In genomic region chr2:95531254-95531771, GRCh38 we compare ENCODE assay signal across 18 cellular contexts. TPM values are rescaled to one million over a fixed set of nuclear protein-coding genes. Genes with fewer than 3 reads are reported as not detected.
DNase-seq lines count a peak whose midpoint lies in the region; ATAC-seq, FAIRE-seq and TF ChIP-seq lines count a peak whose summit lies in the region.
"Had no signal": no experiment of that assay in that cellular context is flagged by ENCODE, and none has a peak within 500 bp of the region (broad histone marks: within the 10 kb centered on the region; RNA-seq: fewer than 3 reads in every experiment).

No MANE protein-coding gene starts in this region.

- TF ChIP-seq EP300 in HepG2 (IDR thresholded peaks at IDR 0.05; ENCODE audit: low read depth in 2 of 2, low read length in 2 of 2) (no peak), HepG2 (CRISPR knock-in tag; IDR thresholded peaks at IDR 0.05; ENCODE audit: borderline replicate concordance) (no peak)

- H3K36me3 ChIP-seq in HepG2 (replicated peaks in 1 of 2; ENCODE audit: control insufficient read depth in 1 of 2, insufficient read depth in 2 of 2, low read length in 2 of 2) (no peaks in the 10 kb centered on the region), right lobe of liver (peaks cover 0 to 5% (median 0%) of the 10 kb centered on the region in 4 donors), astrocyte (ENCODE audit: insufficient read depth, low read length) (no peaks in the 10 kb centered on the region)
- H3K36me3 ChIP-seq: brain microvascular endothelial cell, ovary had no signal

- no peak for TF ChIP-seq POLR2A in HepG2 (IDR thresholded peaks at IDR 0.05; ENCODE audit: insufficient read depth in 1 of 2, low read depth in 2 of 2, low read length in 2 of 2)
- TF ChIP-seq POLR2A in right lobe of liver (IDR thresholded peaks at IDR 0.05), result no peak

- no peak overlapping the region for H3K27ac ChIP-seq in HepG2 (ENCODE audit: extremely low read length, insufficient read depth, low read length)
- no peak overlapping the region for H3K27ac ChIP-seq in right lobe of liver
- H3K27ac ChIP-seq in astrocyte (ENCODE audit: low read depth, low read length), result peak overlapping the region; percentile 85
- H3K27ac ChIP-seq: brain microvascular endothelial cell, foreskin keratinocyte, ovary had no signal

- H3K4me2 ChIP-seq in HepG2 (ENCODE audit: low read depth, low read length) (no peak overlapping the region), astrocyte (ENCODE audit: low read length) (peak overlapping the region; percentile 77)

- ATAC-seq in HepG2 (no peak), right lobe of liver (no peak), HG02759 (IDR thresholded peaks at IDR 0.05; ENCODE audit: unreplicated experiment) (peak; percentile 14)
- peak; percentile 68 to 73 for ATAC-seq in stimulated activated naive B cell treated with anti-CD40 and anti-IgM and Interleukin-4, amounts not matched to agents 10 μg/mL and 1 μg/mL and 100 μg/mL, for 72 hours (replicated peaks)

- peaks cover 2% of the 10 kb centered on the region for H3K36me3 Mint-ChIP-seq in astrocyte (ENCODE audit: low read depth, unreplicated experiment)
- peaks cover 31 to 52% of the 10 kb centered on the region in 2 donors for H3K36me3 Mint-ChIP-seq in stimulated activated naive B cell treated with anti-CD40 and anti-IgM and Interleukin-4, amounts not matched to agents 10 μg/mL and 1 μg/mL and 100 μg/mL, for 72 hours
- H3K36me3 Mint-ChIP-seq: mesothelial cell of epicardium had no signal

- in situ Hi-C loops in HepG2 (cut with HindIII; ENCODE audit: extremely low pct_ligation_motif_present, low pct_unique_long_range_greater_than_20kb), result no loop called here

- TF ChIP-seq CTCF in HepG2 (CRISPR knock-in tag; IDR thresholded peaks at IDR 0.05) (no peak), right lobe of liver (IDR thresholded peaks at IDR 0.05) (no peak), astrocyte (IDR thresholded peaks at IDR 0.05; ENCODE audit: insufficient read depth, low read depth, low read length) (no peak)

- no peak overlapping the region for H3K4me3 ChIP-seq in HepG2 (replicated peaks in 1 of 3; ENCODE audit: insufficient read depth in 1 of 3, low read depth in 2 of 3, low read length in 3 of 3)
- H3K4me3 ChIP-seq in right lobe of liver, result no peak overlapping the region
- H3K4me3 ChIP-seq in astrocyte (ENCODE audit: insufficient read depth, low read depth, low read length), result no peak overlapping the region
- H3K4me3 ChIP-seq: ovary had no signal

- CTCF ChIA-PET in HepG2 (lab: Yijun Ruan, JAX; ENCODE audit: low intra/inter-chr PET ratio, low total read pairs), result no interaction called here

- intact Hi-C loops in HepG2 (cut with micrococcal nuclease; ENCODE audit: unreplicated experiment), result no loop called here
- intact Hi-C loops in right lobe of liver (cut with DNase I), result no loop called here

- FAIRE-seq in HepG2 (lab: Jason Lieb, UNC), result no peak
- FAIRE-seq in astrocyte (lab: Jason Lieb, UNC), result no peak
- FAIRE-seq: RCC 7860 had no signal

- H3K27ac Mint-ChIP-seq in astrocyte (ENCODE audit: unreplicated experiment), result peak overlapping the region; percentile 41
- peak overlapping the region; percentile 94 for H3K27ac Mint-ChIP-seq in stimulated activated naive B cell treated with anti-CD40 and anti-IgM and Interleukin-4, amounts not matched to agents 10 μg/mL and 1 μg/mL and 100 μg/mL, for 72 hours
- H3K27ac Mint-ChIP-seq: activated CD4-positive, alpha-beta T cell treated with anti-CD3 and anti-CD28 coated beads, Interleukin-2, amount 10 ng/mL, durations not matched to agents 7 days and 5 days; mesothelial cell of epicardium had no signal

- no peak for TF ChIP-seq RAD21 in HepG2 (CRISPR knock-in tag; IDR thresholded peaks at IDR 0.05)

- H3K4me1 ChIP-seq in HepG2 (ENCODE audit: insufficient read depth, low read length) (no peaks in the 10 kb centered on the region), right lobe of liver (peaks cover 0 to 11% (median 4%) of the 10 kb centered on the region in 4 donors), astrocyte (ENCODE audit: insufficient read depth, low read length) (peaks cover 24% of the 10 kb centered on the region)

- H4K20me1 ChIP-seq in HepG2 (ENCODE audit: insufficient read depth, low read length) (no peaks in the 10 kb centered on the region), astrocyte (ENCODE audit: insufficient read depth, low read length) (peaks cover 22% of the 10 kb centered on the region)

- no peaks in the 10 kb centered on the region for H3K9me3 Mint-ChIP-seq in astrocyte (ENCODE audit: unreplicated experiment)
- peaks cover 0 to 3% of the 10 kb centered on the region in 2 donors for H3K9me3 Mint-ChIP-seq in stimulated activated naive B cell treated with anti-CD40 and anti-IgM and Interleukin-4, amounts not matched to agents 10 μg/mL and 1 μg/mL and 100 μg/mL, for 72 hours
- H3K9me3 Mint-ChIP-seq: mesothelial cell of epicardium had no signal

- H3K27me3 Mint-ChIP-seq in astrocyte (ENCODE audit: low read depth, unreplicated experiment), result no peaks in the 10 kb centered on the region
- no peaks in the 10 kb centered on the region for H3K27me3 Mint-ChIP-seq in stimulated activated naive B cell treated with anti-CD40 and anti-IgM and Interleukin-4, amounts not matched to agents 10 μg/mL and 1 μg/mL and 100 μg/mL, for 72 hours

- no TSS peak for BruUV-seq in HepG2 (replicated peaks; lab: Mats Ljungman, UMichigan)

- H3K4me1 Mint-ChIP-seq in astrocyte (ENCODE audit: low read depth, unreplicated experiment), result peaks cover 13% of the 10 kb centered on the region
- H3K4me1 Mint-ChIP-seq in stimulated activated naive B cell treated with anti-CD40 and anti-IgM and Interleukin-4, amounts not matched to agents 10 μg/mL and 1 μg/mL and 100 μg/mL, for 72 hours, result peaks cover 26 to 44% of the 10 kb centered on the region in 2 donors
- H3K4me1 Mint-ChIP-seq: mesothelial cell of epicardium had no signal

- H2AFZ ChIP-seq in HepG2 (ENCODE audit: low read length) (no peak overlapping the region), astrocyte (ENCODE audit: low read depth, low read length) (no peak overlapping the region)

- H3K9ac ChIP-seq in HepG2 (ENCODE audit: insufficient read depth, low read depth, low read length), result no peak overlapping the region
- peak overlapping the region; percentile 59 for H3K9ac ChIP-seq in astrocyte (ENCODE audit: low read length)

- H3K27me3 ChIP-seq in HepG2 (ENCODE audit: control insufficient read depth in 1 of 2, insufficient read depth in 2 of 2, low read length in 2 of 2), result peaks cover 1 to 12% of the 10 kb centered on the region in 2 experiments; a peak in 3 of 5 replicates
- no peaks in the 10 kb centered on the region for H3K27me3 ChIP-seq in right lobe of liver
- H3K27me3 ChIP-seq in astrocyte (ENCODE audit: insufficient read depth, low read length), result no peaks in the 10 kb centered on the region
- H3K27me3 ChIP-seq: brain microvascular endothelial cell, foreskin keratinocyte, ovary had no signal

- POLR2A ChIA-PET in HepG2 (lab: Yijun Ruan, JAX), result no interaction called here

- H3K79me2 ChIP-seq in HepG2 (ENCODE audit: insufficient read depth, low read length) (no peaks in the 10 kb centered on the region), astrocyte (ENCODE audit: insufficient read depth, low read length) (peaks cover 40% of the 10 kb centered on the region)

- H3K9me3 ChIP-seq in HepG2 (ENCODE audit: low read length) (no peaks in the 10 kb centered on the region), right lobe of liver (no peaks in the 10 kb centered on the region), astrocyte (ENCODE audit: insufficient read depth, low read depth, low read length) (no peaks in the 10 kb centered on the region)

- DNase-seq in HepG2 (ENCODE audit: low spot score), result no peak
- no peak for DNase-seq in right lobe of liver
- peak; percentile 63 for DNase-seq in astrocyte (ENCODE audit: low read depth)
- DNase-seq in stimulated activated naive B cell treated with anti-CD40 and anti-IgM and Interleukin-4, amounts not matched to agents 10 μg/mL and 1 μg/mL and 100 μg/mL, for 72 hours, result peak; percentile 41
- DNase-seq in SIG-M5 (lab: John Stamatoyannopoulos, UW), result no peak
- DNase-seq in NCI-H345 treated with DMSO at 0.1 percent for 48 hours (lab: John Stamatoyannopoulos, UW; ENCODE audit: unreplicated experiment), result no peak
- DNase-seq in T-helper 9 cell, result no peak
- DNase-seq: activated CD4-positive, alpha-beta T cell treated with anti-CD3 and anti-CD28 coated beads, Interleukin-2, amount 10 ng/mL, durations not matched to agents 7 days and 5 days; COR-L47; NCI-H2081; ovary had no signal

- H3K4me3 Mint-ChIP-seq in astrocyte (ENCODE audit: unreplicated experiment), result no peak overlapping the region
- H3K4me3 Mint-ChIP-seq in stimulated activated naive B cell treated with anti-CD40 and anti-IgM and Interleukin-4, amounts not matched to agents 10 μg/mL and 1 μg/mL and 100 μg/mL, for 72 hours, result peak overlapping the region; percentile 36 to 51
- H3K4me3 Mint-ChIP-seq: activated CD4-positive, alpha-beta T cell treated with anti-CD3 and anti-CD28 coated beads, Interleukin-2, amount 10 ng/mL, durations not matched to agents 7 days and 5 days; mesothelial cell of epicardium had no signal

- WGBS in HepG2 (ENCODE audit: low lambda C conversion rate), result 9% methylated on average over 4 of the region's 4 CpGs
- 88% methylated on average over 3 of the region's 4 CpGs for WGBS in right lobe of liver (ENCODE audit: insufficient coverage, low coverage, low lambda C conversion rate, missing lambda C conversion rate)

RNA-seq across cellular contexts. Expression of gene TRIM43B, which starts 46.8 kb away (rescaled TPM):
- not detected in 2 replicates for total RNA-seq in HepG2 (2016; rRNA removed; fragmentation: Illumina TruSeq; extraction: Trizol)
- total RNA-seq in HepG2 (2016; cell fraction: cytosol; rRNA removed; fragmentation: Illumina TruSeq; extraction: Trizol; ENCODE audit: low read depth), result not detected in 2 replicates
- not detected in 2 replicates for total RNA-seq in HepG2 (2016; cell fraction: insoluble cytoplasmic fraction; rRNA removed; fragmentation: Illumina TruSeq; extraction: Trizol)
- total RNA-seq in HepG2 (2016; cell fraction: membrane; rRNA removed; fragmentation: Illumina TruSeq; extraction: Trizol), result not detected in 2 replicates
- total RNA-seq in HepG2 (2016; cell fraction: nucleus; rRNA removed; fragmentation: Illumina TruSeq; extraction: Trizol), result not detected in 2 replicates
- not detected in 2 replicates for polyA plus RNA-seq in HepG2 (2011; rRNA removed)
- polyA plus RNA-seq in HepG2 (2011; cell fraction: cytosol; rRNA removed), result not detected in 2 replicates
- not detected in 2 replicates for polyA plus RNA-seq in HepG2 (2011; cell fraction: nucleus; rRNA removed)
- not detected in 2 replicates for polyA plus RNA-seq in HepG2 (2012)
- polyA plus RNA-seq in HepG2 (2016; cell fraction: cytosol; fragmentation: Illumina TruSeq; extraction: Trizol; ENCODE audit: low read depth), result not detected in 2 replicates
- polyA plus RNA-seq in HepG2 (2016; cell fraction: insoluble cytoplasmic fraction; fragmentation: Illumina TruSeq; extraction: Trizol; ENCODE audit: low read depth), result not detected in 2 replicates
- not detected in 2 replicates for polyA plus RNA-seq in HepG2 (2016; cell fraction: membrane; fragmentation: Illumina TruSeq; extraction: Trizol; ENCODE audit: low read depth)
- polyA plus RNA-seq in HepG2 (2016; cell fraction: nucleus; fragmentation: Illumina TruSeq; extraction: Trizol; ENCODE audit: insufficient read depth, low read depth), result not detected in 2 replicates
- polyA minus RNA-seq in HepG2 (2011; rRNA and poly(A)+ RNA removed; ENCODE audit: low replicate concordance), result not detected in 2 replicates
- not detected in 2 replicates for polyA minus RNA-seq in HepG2 (2011; cell fraction: cytosol; rRNA and poly(A)+ RNA removed)
- polyA minus RNA-seq in HepG2 (2011; cell fraction: nucleus; rRNA and poly(A)+ RNA removed), result not detected in 2 replicates
- not detected for total RNA-seq in right lobe of liver
- total RNA-seq in astrocyte, result 0.91 TPM in 1 of 2 replicates, not detected in the other
- total RNA-seq: activated CD4-positive, alpha-beta T cell treated with anti-CD3 and anti-CD28 coated beads, Interleukin-2, amount 10 ng/mL, durations not matched to agents 7 days and 5 days; foreskin keratinocyte; mesothelial cell of epicardium; ovary; T-helper 1 cell treated with Interleukin-12 subunit alpha and Interleukin-12 subunit beta and Interleukin-4 antibody, amounts not matched to agents 30 ng/mL and 1 ng/mL, for 36 hours had no signal
- polyA plus RNA-seq: AG04450, foreskin keratinocyte, ovary had no signal

Comparison
In these comparisons a context has a peak if more than half of its experiments do, and no peak if none do; other contexts are left out.
1. ATAC-seq: peak in HG02759 (single experiment) and stimulated activated naive B cell treated with anti-CD40 and anti-IgM and Interleukin-4, amounts not matched to agents 10 μg/mL and 1 μg/mL and 100 μg/mL, for 72 hours (2 of 2); none in HepG2 (single experiment) and right lobe of liver (0 of 4).
2. DNase-seq: peak in astrocyte (single experiment) and stimulated activated naive B cell treated with anti-CD40 and anti-IgM and Interleukin-4, amounts not matched to agents 10 μg/mL and 1 μg/mL and 100 μg/mL, for 72 hours (single experiment); none in HepG2 (single experiment), right lobe of liver (0 of 3), SIG-M5 (single experiment), NCI-H345 treated with DMSO at 0.1 percent for 48 hours (single experiment) and T-helper 9 cell (single experiment).